Comparison of ENCODE assay signal across 8 cellular contexts in genomic region chr7:130921391-130922180, GRCh38.
DNase-seq lines count a peak whose midpoint lies in the region; ATAC-seq and TF ChIP-seq lines count a peak whose summit lies in the region.

No MANE protein-coding gene starts in this region.

- H3K4me1 ChIP-seq in lung (ENCODE audit: control insufficient read depth in 2 of 2, insufficient read depth in 2 of 2, low read length in 2 of 2) = peaks cover 11 to 19% of the 10 kb centered on the region in 2 donors
- no peaks in the 10 kb centered on the region for H3K4me1 ChIP-seq in thymus (ENCODE audit: control insufficient read depth, insufficient read depth, low read length)

- H3K36me3 ChIP-seq in lung (ENCODE audit: control insufficient read depth in 2 of 2, insufficient read depth in 2 of 2, low read length in 2 of 2) = peaks cover 0 to 8% of the 10 kb centered on the region in 2 donors
- H3K36me3 ChIP-seq in thymus (ENCODE audit: control insufficient read depth, insufficient read depth) = no peaks in the 10 kb centered on the region

- DNase-seq in A172 (ENCODE audit: low spot score) = peak; percentile 52
- DNase-seq in NCI-H1105 treated with DMSO at 0.1 percent for 48 hours (lab: John Stamatoyannopoulos, UW) = peak; percentile 83
- DNase-seq in cerebellar nuclear complex (lab: John Stamatoyannopoulos, UW) = peak; percentile 47 to 68
- DNase-seq in lung (ENCODE audit: low spot score) = no peak
- no peak for DNase-seq in DMS114 treated with DMSO at 0.1 percent for 48 hours (lab: John Stamatoyannopoulos, UW; ENCODE audit: unreplicated experiment)
- no peak for DNase-seq in NCI-H1417 (lab: John Stamatoyannopoulos, UW)

- no peak for TF ChIP-seq CTCF in lung (IDR thresholded peaks at IDR 0.05; ENCODE audit: control extremely low read depth, extremely low read depth)

- H3K27me3 ChIP-seq in lung (ENCODE audit: control insufficient read depth, insufficient read depth) = no peaks in the 10 kb centered on the region
- H3K27me3 ChIP-seq in thymus (ENCODE audit: control insufficient read depth, insufficient read depth) = no peaks in the 10 kb centered on the region

- H3K9me3 ChIP-seq in lung (ENCODE audit: control insufficient read depth in 2 of 2, insufficient read depth in 1 of 2, low read length in 1 of 2) (no peaks in the 10 kb centered on the region), thymus (ENCODE audit: control insufficient read depth) (no peaks in the 10 kb centered on the region)

- H3K4me3 ChIP-seq in lung (no peak overlapping the region), thymus (ENCODE audit: low read length) (no peak overlapping the region)

- H3K27ac ChIP-seq in lung (ENCODE audit: low read depth in 1 of 2, low read length in 1 of 2) (peak overlapping the region; percentile 65 to 76), thymus (ENCODE audit: low read depth) (peak overlapping the region; percentile 33)

- WGBS in lung, 2 donors = 55 to 77% methylated on average over 23 of the region's 23 CpGs
- WGBS in thymus = 94% methylated on average over 23 of the region's 23 CpGs

- ATAC-seq in lung (ENCODE audit: insufficient read depth, low FRiP score) (no peak), GM19395 (IDR thresholded peaks at IDR 0.05; ENCODE audit: unreplicated experiment) (no peak)

Comparison
In these comparisons a context has a peak if more than half of its experiments do, and no peak if none do; other contexts are left out.
1. DNase-seq: peak in A172 (single experiment), NCI-H1105 treated with DMSO at 0.1 percent for 48 hours (single experiment) and cerebellar nuclear complex (2 of 2); none in lung (single experiment), DMS114 treated with DMSO at 0.1 percent for 48 hours (single experiment) and NCI-H1417 (0 of 3).